8 cellular contexts compared by ENCODE assay signal in the genomic region with DNA sequence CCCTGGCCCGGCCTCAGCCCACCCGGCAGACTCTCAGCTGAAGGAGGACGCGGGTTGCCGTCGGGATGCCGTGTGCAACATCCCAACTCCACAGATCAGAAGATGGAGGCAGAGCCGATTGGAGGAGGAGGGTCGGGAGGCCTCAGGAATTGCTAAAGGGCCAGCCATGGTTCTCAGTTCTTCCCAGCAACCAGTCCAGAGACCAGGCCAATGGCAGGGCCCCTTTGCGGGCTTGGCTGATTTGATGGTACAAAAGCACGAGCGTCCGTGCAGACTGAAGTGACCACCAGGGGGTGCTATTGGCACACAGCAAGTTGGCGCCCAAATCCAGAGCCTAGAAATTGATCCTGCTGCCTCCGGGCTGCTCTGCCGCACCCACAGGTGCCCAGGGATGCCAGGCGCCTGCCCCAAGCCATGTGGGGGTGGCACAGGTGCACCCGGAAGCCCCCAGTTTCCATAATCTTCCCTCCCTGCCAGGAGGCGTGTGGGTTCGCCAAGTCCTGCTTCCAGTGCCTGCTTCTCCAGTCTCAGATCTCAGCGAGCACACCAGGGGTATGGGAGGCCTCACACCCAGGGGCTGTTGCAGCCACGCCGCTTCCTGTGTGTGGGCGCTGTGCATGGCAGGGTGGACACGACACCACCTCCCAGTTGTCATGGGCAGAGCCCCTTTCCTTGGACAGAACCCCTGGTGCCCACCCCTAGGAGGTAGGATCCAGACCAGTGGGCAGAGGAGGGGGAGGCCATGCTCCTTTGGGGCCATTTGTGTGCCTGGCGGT. TPM values are rescaled to one million over a fixed set of nuclear protein-coding genes. Genes with fewer than 3 reads are reported as not detected.
DNase-seq lines count a peak whose midpoint lies in the region; ATAC-seq, FAIRE-seq and TF ChIP-seq lines count a peak whose summit lies in the region.

No MANE protein-coding gene starts in this region.

- TF ChIP-seq CTCF in osteoblast (IDR thresholded peaks at IDR 0.05; ENCODE audit: extremely low read depth, low read depth, low read length) (peak; percentile 92), thoracic aorta (IDR thresholded peaks at IDR 0.05) (peak; percentile 97)

- H3K27ac ChIP-seq in osteoblast (ENCODE audit: low read depth, low read length): no peak overlapping the region
- no peak overlapping the region for H3K27ac ChIP-seq in thoracic aorta

- peak; percentile 82 for FAIRE-seq in GM12892 (lab: Jason Lieb, UNC)
- no peak for FAIRE-seq in frontal cortex (lab: Jason Lieb, UNC)

- ATAC-seq in thoracic aorta (ENCODE audit: insufficient number of reproducible peaks, low FRiP score, low read depth): peak; percentile 42

- no peaks in the 10 kb centered on the region for H3K9me3 ChIP-seq in osteoblast (ENCODE audit: low read depth, low read length)
- no peaks in the 10 kb centered on the region for H3K9me3 ChIP-seq in thoracic aorta

- H3K4me2 ChIP-seq in osteoblast (ENCODE audit: insufficient read depth, low read length): no peak overlapping the region

- H3K79me2 ChIP-seq in osteoblast (ENCODE audit: insufficient read depth, low read length): no peaks in the 10 kb centered on the region

- H4K20me1 ChIP-seq in osteoblast (ENCODE audit: insufficient read depth, low read length): no peaks in the 10 kb centered on the region

- DNase-seq in 8988T: peak; percentile 71
- DNase-seq in GM12892 (ENCODE audit: insufficient read length): peak; percentile 83
- DNase-seq in LoVo (ENCODE audit: low spot score): peak; percentile 79
- DNase-seq in SHP77 (lab: John Stamatoyannopoulos, UW): peak; percentile 93 to 97
- DNase-seq in activated T-helper 9 cell treated with anti-CD3 and anti-CD28 coated beads, Interleukin-2, amount 50 U/mL, for 16 hours (ENCODE audit: low read depth): peak; percentile 73
- peak; percentile 80 to 87 for DNase-seq in frontal cortex (ENCODE audit: low spot score in 2 of 2)
- DNase-seq in osteoblast (ENCODE audit: insufficient read length, low spot score, missing footprints): peak; percentile 99
- DNase-seq in thoracic aorta (ENCODE audit: low spot score): peak; percentile 53

- peaks cover 35% of the 10 kb centered on the region for H3K27me3 ChIP-seq in osteoblast (ENCODE audit: insufficient read depth, low read length)
- no peaks in the 10 kb centered on the region for H3K27me3 ChIP-seq in thoracic aorta (replicated peaks; ENCODE audit: insufficient read depth)

- H3K4me3 ChIP-seq in osteoblast (ENCODE audit: insufficient read depth, low read length) (no peak overlapping the region), thoracic aorta (no peak overlapping the region)

- H3K36me3 ChIP-seq in osteoblast (ENCODE audit: insufficient read depth, low read length) (no peaks in the 10 kb centered on the region), thoracic aorta (no peaks in the 10 kb centered on the region)

- no peak for TF ChIP-seq POLR2A in GM12892 (IDR thresholded peaks at IDR 0.05; ENCODE audit: low read depth, low read length)

- H2AFZ ChIP-seq in osteoblast (ENCODE audit: low read length): no peak overlapping the region

- H3K4me1 ChIP-seq in osteoblast (ENCODE audit: insufficient read depth, low read length): no peaks in the 10 kb centered on the region
- H3K4me1 ChIP-seq in thoracic aorta (ENCODE audit: control insufficient read depth in 1 of 2, low read depth in 2 of 2): peaks cover 7 to 8% of the 10 kb centered on the region in 2 donors

RNA-seq across cellular contexts. Expression of gene TEX19, which starts 7.1 kb away (rescaled TPM):
- polyA plus RNA-seq in GM12892 (2012; ENCODE audit: missing spikeins): not detected
- total RNA-seq in frontal cortex: not detected
- total RNA-seq in osteoblast: under 0.01 and 0.29 TPM in 2 replicates
- total RNA-seq in thoracic aorta: not detected

RNA-seq across cellular contexts. Expression of gene SECTM1, which starts 18.3 kb away (rescaled TPM):
- polyA plus RNA-seq in GM12892 (2012; ENCODE audit: missing spikeins): not detected
- total RNA-seq in frontal cortex (4.9 TPM), osteoblast (5.8 and 11.5 TPM in 2 replicates), thoracic aorta (10 to 100 TPM; 16.7 to 32.2 TPM)

RNA-seq across cellular contexts. Expression of gene UTS2R, which starts 19.7 kb away (rescaled TPM):
- not detected for polyA plus RNA-seq in GM12892 (2012; ENCODE audit: missing spikeins)
- total RNA-seq in frontal cortex (not detected), osteoblast (not detected in 2 replicates), thoracic aorta (under 1 TPM in 1 of 2 donors, not detected in 1; 0.27 TPM)

RNA-seq across cellular contexts. Expression of gene CD7, which starts 34.5 kb away (rescaled TPM):
- polyA plus RNA-seq in GM12892 (2012; ENCODE audit: missing spikeins): not detected
- total RNA-seq in frontal cortex (not detected), osteoblast (not detected in 2 replicates), thoracic aorta (1 to 10 TPM; 3.0 to 3.5 TPM)
